20 cellular contexts compared by ENCODE assay signal in genomic region chr2:165453672-165454071, GRCh38. TPM values are rescaled to one million over a fixed set of nuclear protein-coding genes. Genes with fewer than 3 reads are reported as not detected.
"Had no signal": no experiment of that assay in that cellular context is flagged by ENCODE, and none has a peak within 500 bp of the region (broad histone marks: within the 10 kb centered on the region; RNA-seq: fewer than 3 reads in every experiment).

No MANE protein-coding gene starts in this region.

- H3K4me1 ChIP-seq: SJCRH30 had no signal

- H3K27ac ChIP-seq: SJCRH30 had no signal

- ATAC-seq: HepG2 had no signal

- H3K4me3 ChIP-seq: MG63, SJCRH30 had no signal

- H3K27me3 ChIP-seq: MG63, SJCRH30 had no signal

- H3K9me3 ChIP-seq: MG63, SJCRH30 had no signal

- DNase-seq: IMR-90, Karpas-422, KG1, MG63, NCI-H1092, NCI-H1417 treated with DMSO at 0.1 percent for 48 hours, NCI-H146, NCI-H1694 treated with DMSO at 0.1 percent for 48 hours, NCI-H1930, NCI-H2081, NCI-H2107, NCI-H2227 treated with DMSO at 0.1 percent for 48 hours, NCI-H524, NCI-H526 treated with DMSO at 0.1 percent for 48 hours, NCI-H774, RPMI8226, SHP77 treated with DMSO at 0.1 percent for 48 hours, SJCRH30 had no signal

RNA-seq across cellular contexts. Expression of gene CSRNP3, which starts 15.8 kb away (rescaled TPM):
- total RNA-seq: HepG2, HT1080 had no signal
- polyA plus RNA-seq: HepG2 had no signal
